8 cellular contexts compared by ENCODE assay signal in genomic region chr2:175282300-175282699, GRCh38.
DNase-seq lines count a peak whose midpoint lies in the region; ATAC-seq and TF ChIP-seq lines count a peak whose summit lies in the region.

No MANE protein-coding gene starts in this region.

- H3K27ac Mint-ChIP-seq in activated naive CD8-positive, alpha-beta T cell treated with anti-CD3 and anti-CD28 coated beads, Interleukin-2, amount 10 ng/mL, durations not matched to agents 7 days and 5 days = no peak overlapping the region
- no peak overlapping the region for H3K27ac Mint-ChIP-seq in activated naive CD8-positive, alpha-beta T cell treated with anti-CD3 and anti-CD28 coated beads for 36 hours
- H3K27ac Mint-ChIP-seq in mesothelial cell of epicardium = no peak overlapping the region

- H3K4me3 Mint-ChIP-seq in activated naive CD8-positive, alpha-beta T cell treated with anti-CD3 and anti-CD28 coated beads, Interleukin-2, amount 10 ng/mL, durations not matched to agents 7 days and 5 days = no peak overlapping the region
- H3K4me3 Mint-ChIP-seq in activated naive CD8-positive, alpha-beta T cell treated with anti-CD3 and anti-CD28 coated beads for 36 hours = no peak overlapping the region
- H3K4me3 Mint-ChIP-seq in mesothelial cell of epicardium = no peak overlapping the region

- DNase-seq in activated naive CD8-positive, alpha-beta T cell treated with anti-CD3 and anti-CD28 coated beads, Interleukin-2, amount 10 ng/mL, durations not matched to agents 7 days and 5 days = no peak
- DNase-seq in activated naive CD8-positive, alpha-beta T cell treated with anti-CD3 and anti-CD28 coated beads for 36 hours = no peak
- DNase-seq in NCI-H526 treated with DMSO at 0.1 percent for 48 hours (lab: John Stamatoyannopoulos, UW) = peak; percentile 65
- peak; percentile 65 for DNase-seq in choroid plexus epithelial cell (ENCODE audit: low read depth)
- no peak for DNase-seq in mesothelial cell of epicardium (ENCODE audit: low spot score in 2 of 2, unreplicated experiment in 2 of 2)
- no peak for DNase-seq in stimulated activated CD4-positive, alpha-beta T cell treated with anti-CD3 and anti-CD28 coated beads, Interleukin-4, amount 100 ng/mL, for 4 hours

- no peaks in the 10 kb centered on the region for H3K36me3 Mint-ChIP-seq in activated naive CD8-positive, alpha-beta T cell treated with anti-CD3 and anti-CD28 coated beads, Interleukin-2, amount 10 ng/mL, durations not matched to agents 7 days and 5 days
- H3K36me3 Mint-ChIP-seq in activated naive CD8-positive, alpha-beta T cell treated with anti-CD3 and anti-CD28 coated beads for 36 hours = no peaks in the 10 kb centered on the region
- no peaks in the 10 kb centered on the region for H3K36me3 Mint-ChIP-seq in mesothelial cell of epicardium

- H3K4me3 ChIP-seq in choroid plexus epithelial cell (ENCODE audit: low read depth, low read length) = no peak overlapping the region

- H3K27me3 Mint-ChIP-seq in activated naive CD8-positive, alpha-beta T cell treated with anti-CD3 and anti-CD28 coated beads, Interleukin-2, amount 10 ng/mL, durations not matched to agents 7 days and 5 days = peaks cover 5% of the 10 kb centered on the region
- peaks cover 4% of the 10 kb centered on the region for H3K27me3 Mint-ChIP-seq in activated naive CD8-positive, alpha-beta T cell treated with anti-CD3 and anti-CD28 coated beads for 36 hours
- peaks cover 68% of the 10 kb centered on the region for H3K27me3 Mint-ChIP-seq in mesothelial cell of epicardium (ENCODE audit: low read depth)

- no peaks in the 10 kb centered on the region for H3K4me1 Mint-ChIP-seq in activated naive CD8-positive, alpha-beta T cell treated with anti-CD3 and anti-CD28 coated beads, Interleukin-2, amount 10 ng/mL, durations not matched to agents 7 days and 5 days
- peaks cover 2% of the 10 kb centered on the region for H3K4me1 Mint-ChIP-seq in activated naive CD8-positive, alpha-beta T cell treated with anti-CD3 and anti-CD28 coated beads for 36 hours
- peaks cover 5% of the 10 kb centered on the region for H3K4me1 Mint-ChIP-seq in mesothelial cell of epicardium

- POLR2A ChIA-PET in activated naive CD8-positive, alpha-beta T cell treated with anti-CD3 and anti-CD28 coated beads, Interleukin-2, amount 10 ng/mL, durations not matched to agents 7 days and 5 days (lab: Charles Lee) = no interaction called here

- no peaks in the 10 kb centered on the region for H3K9me3 Mint-ChIP-seq in activated naive CD8-positive, alpha-beta T cell treated with anti-CD3 and anti-CD28 coated beads, Interleukin-2, amount 10 ng/mL, durations not matched to agents 7 days and 5 days
- no peaks in the 10 kb centered on the region for H3K9me3 Mint-ChIP-seq in activated naive CD8-positive, alpha-beta T cell treated with anti-CD3 and anti-CD28 coated beads for 36 hours
- H3K9me3 Mint-ChIP-seq in mesothelial cell of epicardium = no peaks in the 10 kb centered on the region

- peak; percentile 62 for TF ChIP-seq CTCF in choroid plexus epithelial cell (conservative IDR thresholded peaks at IDR 0.05; ENCODE audit: low read depth, low read length)
- peak; percentile 54 for TF ChIP-seq CTCF in mesothelial cell of epicardium (IDR thresholded peaks at IDR 0.05; ENCODE audit: unreplicated experiment)

- peak; percentile 63 for ATAC-seq in activated naive CD8-positive, alpha-beta T cell treated with anti-CD3 and anti-CD28 coated beads, Interleukin-2, amount 10 ng/mL, durations not matched to agents 7 days and 5 days (ENCODE audit: low read depth)
- ATAC-seq in HG03442 (IDR thresholded peaks at IDR 0.05; ENCODE audit: unreplicated experiment) (peak; percentile 63), HG03095 (IDR thresholded peaks at IDR 0.05; ENCODE audit: unreplicated experiment) (no peak)

Comparison
In these comparisons a context has a peak if more than half of its experiments do, and no peak if none do; other contexts are left out.
1. DNase-seq: peak in NCI-H526 treated with DMSO at 0.1 percent for 48 hours (single experiment) and choroid plexus epithelial cell (single experiment); none in activated naive CD8-positive, alpha-beta T cell treated with anti-CD3 and anti-CD28 coated beads, Interleukin-2, amount 10 ng/mL, durations not matched to agents 7 days and 5 days (single experiment), activated naive CD8-positive, alpha-beta T cell treated with anti-CD3 and anti-CD28 coated beads for 36 hours (single experiment), mesothelial cell of epicardium (0 of 2) and stimulated activated CD4-positive, alpha-beta T cell treated with anti-CD3 and anti-CD28 coated beads, Interleukin-4, amount 100 ng/mL, for 4 hours (0 of 2).